In genomic region chr1:43969416-43969745, GRCh38 we compare ENCODE assay signal across 6 cellular contexts. TPM values are rescaled to one million over a fixed set of nuclear protein-coding genes. Genes with fewer than 3 reads are reported as not detected.
DNase-seq lines count a peak whose midpoint lies in the region; ATAC-seq, FAIRE-seq and TF ChIP-seq lines count a peak whose summit lies in the region.

No MANE protein-coding gene starts in this region.

- H4K20me1 ChIP-seq in astrocyte (ENCODE audit: insufficient read depth, low read length) = peaks cover 17% of the 10 kb centered on the region

- POLR2A ChIA-PET in HEK293 (lab: Yijun Ruan, JAX) = interaction anchor here (0.7 to 1.0 kb wide), 4 partner anchors 9 to 100 kb away, joined by 3 to 4 read pairs (median 4); no protein-coding TSS in a partner anchor

- DNase-seq in astrocyte (ENCODE audit: low read depth) (no peak), AG08396 (ENCODE audit: low spot score) (no peak)

- H2AFZ ChIP-seq in astrocyte (ENCODE audit: low read depth, low read length) = no peak overlapping the region

- no peak overlapping the region for H3K9ac ChIP-seq in astrocyte (ENCODE audit: low read length)

- no peaks in the 10 kb centered on the region for H3K27me3 Mint-ChIP-seq in astrocyte (ENCODE audit: low read depth, unreplicated experiment)

- peak overlapping the region; percentile 96 for H3K4me3 Mint-ChIP-seq in astrocyte (ENCODE audit: unreplicated experiment)

- H3K9me3 ChIP-seq in HEK293 (ENCODE audit: control insufficient read depth, insufficient read depth, low read depth, low read length) = no peaks in the 10 kb centered on the region
- no peaks in the 10 kb centered on the region for H3K9me3 ChIP-seq in astrocyte (ENCODE audit: insufficient read depth, low read depth, low read length)
- no peaks in the 10 kb centered on the region for H3K9me3 ChIP-seq in neutrophil

- no peak for FAIRE-seq in astrocyte (lab: Jason Lieb, UNC)

- H3K4me1 Mint-ChIP-seq in astrocyte (ENCODE audit: low read depth, unreplicated experiment) = peaks cover 6% of the 10 kb centered on the region

- H3K27me3 ChIP-seq in astrocyte (ENCODE audit: insufficient read depth, low read length) (no peaks in the 10 kb centered on the region), neutrophil (no peaks in the 10 kb centered on the region)

- H3K4me1 ChIP-seq in HEK293 (ENCODE audit: control insufficient read depth, insufficient read depth, low read length) = no peaks in the 10 kb centered on the region
- H3K4me1 ChIP-seq in astrocyte (ENCODE audit: insufficient read depth, low read length) = peaks cover 12% of the 10 kb centered on the region
- peaks cover 30 to 32% of the 10 kb centered on the region in 2 experiments for H3K4me1 ChIP-seq in neutrophil (ENCODE audit: control insufficient read depth in 1 of 2, insufficient read depth in 1 of 2, low read depth in 1 of 2, low read length in 1 of 2)

- H3K36me3 Mint-ChIP-seq in astrocyte (ENCODE audit: low read depth, unreplicated experiment) = peaks cover 14% of the 10 kb centered on the region

- no peak overlapping the region for H3K27ac Mint-ChIP-seq in astrocyte (ENCODE audit: unreplicated experiment)

- ATAC-seq in HG03175 (IDR thresholded peaks at IDR 0.05; ENCODE audit: unreplicated experiment) (no peak), HG02852 (IDR thresholded peaks at IDR 0.05; ENCODE audit: unreplicated experiment) (no peak)

- CTCF ChIA-PET in HEK293 (lab: Yijun Ruan, JAX) = interaction anchor here (0.6 to 1.1 kb wide), 3 partner anchors 12 to 206 kb away, joined by 3 to 4 read pairs (median 4); no protein-coding TSS in a partner anchor

- H3K36me3 ChIP-seq in HEK293 (ENCODE audit: control insufficient read depth in 2 of 2, insufficient read depth in 1 of 2, low read length in 2 of 2) = peaks cover 0 to 65% of the 10 kb centered on the region in 2 experiments; a peak in 1 of 3 replicates
- H3K36me3 ChIP-seq in astrocyte (ENCODE audit: insufficient read depth, low read length) = peaks cover 3% of the 10 kb centered on the region
- peaks cover 13% of the 10 kb centered on the region for H3K36me3 ChIP-seq in neutrophil

- H3K4me3 ChIP-seq in HEK293 (ENCODE audit: low read depth, low read length) (peak overlapping the region; percentile 11; the same call in 1 of the 2 replicates), astrocyte (ENCODE audit: insufficient read depth, low read depth, low read length) (no peak overlapping the region), neutrophil (ENCODE audit: low read depth in 1 of 2, low read length in 1 of 2) (peak overlapping the region; percentile 51 to 69)

- peak overlapping the region; percentile 95 for H3K4me2 ChIP-seq in astrocyte (ENCODE audit: low read length)

- H3K27ac ChIP-seq in HEK293 (ENCODE audit: extremely low read depth, low read depth, low read length) = no peak overlapping the region
- no peak overlapping the region for H3K27ac ChIP-seq in astrocyte (ENCODE audit: low read depth, low read length)
- peak overlapping the region; percentile 63 for H3K27ac ChIP-seq in neutrophil

- no peaks in the 10 kb centered on the region for H3K9me3 Mint-ChIP-seq in astrocyte (ENCODE audit: unreplicated experiment)

- H3K79me2 ChIP-seq in astrocyte (ENCODE audit: insufficient read depth, low read length) = peaks cover 17% of the 10 kb centered on the region

- TF ChIP-seq CTCF in HEK293 (tag by site-specific recombination; IDR thresholded peaks at IDR 0.05) (no peak), astrocyte (IDR thresholded peaks at IDR 0.05; ENCODE audit: insufficient read depth, low read depth, low read length) (no peak), neutrophil (IDR thresholded peaks at IDR 0.05) (no peak)

TF ChIP-seq in HEK293, 187 proteins besides CTCF, POLR2A, EP300 and RAD21:
- no peak; the same call in 1 of the 2 replicates for TF ChIP-seq ZNF335 (tag by site-specific recombination; conservative IDR thresholded peaks at IDR 0.05)
- no peak for TF ChIP-seq ZBTB7A (tag by site-specific recombination; IDR thresholded peaks at IDR 0.05; ENCODE audit: low read depth)
- peak; percentile 47 for TF ChIP-seq PRDM10 (tag by site-specific recombination; IDR thresholded peaks at IDR 0.05)
- TF ChIP-seq REST (tag by site-specific recombination; IDR thresholded peaks at IDR 0.05) = 0 out of 2 replicates have a peak, but pooled peaks have one; percentile 32
- TF ChIP-seq ZNF366 (tag by site-specific recombination; conservative IDR thresholded peaks at IDR 0.05) = no peak
- TF ChIP-seq, protein P1, sequence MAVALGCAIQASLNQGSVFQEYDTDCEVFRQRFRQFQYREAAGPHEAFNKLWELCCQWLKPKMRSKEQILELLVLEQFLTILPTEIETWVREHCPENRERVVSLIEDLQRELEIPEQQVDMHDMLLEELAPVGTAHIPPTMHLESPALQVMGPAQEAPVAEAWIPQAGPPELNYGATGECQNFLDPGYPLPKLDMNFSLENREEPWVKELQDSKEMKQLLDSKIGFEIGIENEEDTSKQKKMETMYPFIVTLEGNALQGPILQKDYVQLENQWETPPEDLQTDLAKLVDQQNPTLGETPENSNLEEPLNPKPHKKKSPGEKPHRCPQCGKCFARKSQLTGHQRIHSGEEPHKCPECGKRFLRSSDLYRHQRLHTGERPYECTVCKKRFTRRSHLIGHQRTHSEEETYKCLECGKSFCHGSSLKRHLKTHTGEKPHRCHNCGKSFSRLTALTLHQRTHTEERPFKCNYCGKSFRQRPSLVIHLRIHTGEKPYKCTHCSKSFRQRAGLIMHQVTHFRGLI (tag by site-specific recombination; IDR thresholded peaks at IDR 0.05) = no peak
- TF ChIP-seq ZNF423 (tag by site-specific recombination; IDR thresholded peaks at IDR 0.05) = no peak

RNA-seq across cellular contexts. Expression of gene DPH2, which starts 0.4 kb away (rescaled TPM):
- total RNA-seq in astrocyte = 26.9 and 31.6 TPM in 2 replicates

RNA-seq across cellular contexts. Expression of gene ATP6V0B, which starts 5.4 kb away (rescaled TPM):
- total RNA-seq in astrocyte = 175 and 202 TPM in 2 replicates

RNA-seq across cellular contexts. Expression of gene B4GALT2, which starts 9.6 kb away (rescaled TPM):
- total RNA-seq in astrocyte = 56.6 and 56.9 TPM in 2 replicates

RNA-seq across cellular contexts. Expression of gene CCDC24, which starts 22.0 kb away (rescaled TPM):
- 4.2 and 4.3 TPM in 2 replicates for total RNA-seq in astrocyte

RNA-seq across cellular contexts. Expression of gene IPO13, which starts 22.6 kb away (rescaled TPM):
- total RNA-seq in astrocyte = 31.0 and 36.1 TPM in 2 replicates
